Comparison of ENCODE assay signal across 9 cellular contexts in genomic region chr20:17446171-17446570, GRCh38.
"Had no signal": no experiment of that assay in that cellular context is flagged by ENCODE, and none has a peak within 500 bp of the region (broad histone marks: within the 10 kb centered on the region; RNA-seq: fewer than 3 reads in every experiment).

No MANE protein-coding gene starts in this region.

- H3K36me3 ChIP-seq: HAP-1 had no signal

- DNase-seq: GM23248, GOT3, H7, HFFc6 had no signal

- H3K9me3 Mint-ChIP-seq: HFFc6 had no signal

- H3K27ac ChIP-seq: GM23248, HL-60 had no signal

- H3K4me3 ChIP-seq: GM23248, HAP-1 had no signal

- H3K9me3 ChIP-seq: HAP-1 had no signal

- ATAC-seq: HCT116, HepG2 had no signal

- FAIRE-seq: HepG2 had no signal

- H3K4me3 Mint-ChIP-seq: HFFc6, IgD-negative memory B cell had no signal

- H3K9ac ChIP-seq: GM23248 had no signal

- H3K4me1 ChIP-seq: HAP-1 had no signal

- H2AFZ ChIP-seq: GM23248 had no signal

- H3K27ac Mint-ChIP-seq: HFFc6, IgD-negative memory B cell had no signal

- H3K4me1 Mint-ChIP-seq: IgD-negative memory B cell had no signal
